Comparison of ENCODE assay signal across 9 cellular contexts in genomic region chr19:54470991-54471782, GRCh38. TPM values are rescaled to one million over a fixed set of nuclear protein-coding genes. Genes with fewer than 3 reads are reported as not detected.
A peak's percentile ranks its signal among the peaks of the same experiment; 100 is the strongest.
DNase-seq lines count a peak whose midpoint lies in the region; ATAC-seq and TF ChIP-seq lines count a peak whose summit lies in the region.
"Had no signal": no experiment of that assay in that cellular context is flagged by ENCODE, and none has a peak within 500 bp of the region (broad histone marks: within the 10 kb centered on the region; RNA-seq: fewer than 3 reads in every experiment).

No MANE protein-coding gene starts in this region.

- intact Hi-C loops in right cardiac atrium (cut with DNase I) = loop anchor here in 1 of 4 donors (10.0 kb wide), 1 partner anchor 204 kb away; no protein-coding TSS in a partner anchor
- intact Hi-C loops in prostate gland (cut with DNase I) = no loop called here

- H3K4me3 ChIP-seq in adipocyte (ENCODE audit: low read length) = peak overlapping the region; percentile 75
- H3K4me3 ChIP-seq in right cardiac atrium (ENCODE audit: low read length) = peak overlapping the region; percentile 45
- H3K4me3 ChIP-seq in prostate gland = peak overlapping the region; percentile 55 to 69

- peaks cover 13% of the 10 kb centered on the region for H3K4me1 ChIP-seq in ES-I3 (ENCODE audit: insufficient read depth, low read length)
- peaks cover 16% of the 10 kb centered on the region for H3K4me1 ChIP-seq in adipocyte (ENCODE audit: control insufficient read depth, insufficient read depth, low read length)
- H3K4me1 ChIP-seq in right cardiac atrium (ENCODE audit: control insufficient read depth, insufficient read depth, low read length) = peaks cover 5% of the 10 kb centered on the region
- peaks cover 7% of the 10 kb centered on the region for H3K4me1 ChIP-seq in prostate gland (replicated peaks)

- H3K9me3 ChIP-seq in ES-I3 (ENCODE audit: control insufficient read depth, insufficient read depth, low read length) (no peaks in the 10 kb centered on the region), adipocyte (ENCODE audit: control insufficient read depth, low read length) (no peaks in the 10 kb centered on the region), right cardiac atrium (ENCODE audit: control insufficient read depth, low read length) (no peaks in the 10 kb centered on the region), prostate gland (no peaks in the 10 kb centered on the region)

- peaks cover 4% of the 10 kb centered on the region for H3K27me3 ChIP-seq in adipocyte (replicated peaks; ENCODE audit: control insufficient read depth, insufficient read depth, low read length)
- no peaks in the 10 kb centered on the region for H3K27me3 ChIP-seq in right cardiac atrium (ENCODE audit: control insufficient read depth, insufficient read depth)
- no peaks in the 10 kb centered on the region for H3K27me3 ChIP-seq in prostate gland (replicated peaks; ENCODE audit: insufficient read depth)

- H3K36me3 ChIP-seq in ES-I3 (ENCODE audit: insufficient read depth, low read length) (no peaks in the 10 kb centered on the region), adipocyte (ENCODE audit: control insufficient read depth, insufficient read depth, low read length, severe bottlenecking) (no peaks in the 10 kb centered on the region), prostate gland (no peaks in the 10 kb centered on the region)

- peak; percentile 16 for TF ChIP-seq POLR2A in prostate gland (IDR thresholded peaks at IDR 0.05)

- H3K27ac ChIP-seq in right cardiac atrium (ENCODE audit: low read length) (peak overlapping the region; percentile 58), prostate gland (peak overlapping the region; percentile 96 to 98)

- TF ChIP-seq CTCF in prostate gland (IDR thresholded peaks at IDR 0.05) = peak in 1 of 4 experiments; percentile 4

- DNase-seq in adipocyte (ENCODE audit: low read depth) (peak; percentile 30), right cardiac atrium (peak; percentile 72 to 86 (median 85)), prostate gland (ENCODE audit: low spot score) (no peak), NCI-H146 treated with DMSO at 0.1 percent for 48 hours (lab: John Stamatoyannopoulos, UW; ENCODE audit: unreplicated experiment) (no peak), NCI-H1105 treated with DMSO at 0.1 percent for 48 hours (lab: John Stamatoyannopoulos, UW) (no peak)
- no peak for DNase-seq in stimulated activated CD4-positive, alpha-beta T cell treated with anti-CD3 and anti-CD28 coated beads, Interleukin-4, amount 100 ng/mL, for 4 hours

- peak; percentile 57 to 60 for ATAC-seq in right cardiac atrium
- no peak for ATAC-seq in HG03196 (IDR thresholded peaks at IDR 0.05; ENCODE audit: unreplicated experiment)
- ATAC-seq: HCT116 had no signal

- WGBS in right cardiac atrium = 2% methylated on average over 60 of the region's 60 CpGs
- 1% methylated on average over 56 of the region's 60 CpGs for WGBS in prostate gland

- H3K9ac ChIP-seq in ES-I3 (ENCODE audit: low read depth, low read length) = peak overlapping the region; percentile 57
- H3K9ac ChIP-seq in adipocyte (ENCODE audit: low read length) = peak overlapping the region; percentile 62

RNA-seq across cellular contexts. Expression of gene CDC42EP5, which starts 1.9 kb away (rescaled TPM):
- total RNA-seq in right cardiac atrium (10 to 100 TPM; 10.4 to 22.5 (median 12.8) TPM), prostate gland (100 to 1,000 TPM; 102 to 193 TPM)
- polyA plus RNA-seq in right cardiac atrium = 10.8 TPM

RNA-seq across cellular contexts. Expression of gene LENG9, which starts 7.6 kb away (rescaled TPM):
- total RNA-seq in right cardiac atrium (1 to 10 TPM; 2.1 to 4.1 (median 2.7) TPM), prostate gland (10 to 100 TPM; 18.6 to 22.2 TPM)
- polyA plus RNA-seq in right cardiac atrium = 2.3 TPM

RNA-seq across cellular contexts. Expression of gene LENG8, which starts 22.2 kb away (rescaled TPM):
- 10 to 100 TPM; 66.2 to 87.4 (median 71.4) TPM for total RNA-seq in right cardiac atrium
- polyA plus RNA-seq in right cardiac atrium = 77.5 TPM
- total RNA-seq in prostate gland = 100 to 1,000 TPM; 111 to 292 TPM

RNA-seq across cellular contexts. Expression of gene LAIR2, which starts 31.4 kb away (rescaled TPM):
- total RNA-seq in right cardiac atrium (not detected), prostate gland (not detected)
- not detected for polyA plus RNA-seq in right cardiac atrium

RNA-seq across cellular contexts. Expression of gene TTYH1, which starts 55.9 kb away (rescaled TPM):
- 1 to 10 TPM; 2.4 to 3.0 (median 2.9) TPM for total RNA-seq in right cardiac atrium
- 3.6 TPM for polyA plus RNA-seq in right cardiac atrium
- 100 to 1,000 TPM in 1 of 2 donors, 1 to 10 TPM in 1; 1.8 to 136 TPM for total RNA-seq in prostate gland

Comparison
In these comparisons a context has a peak if more than half of its experiments do, and no peak if none do; other contexts are left out.
1. DNase-seq: peak in adipocyte (single experiment) and right cardiac atrium (3 of 3); none in prostate gland (single experiment), NCI-H146 treated with DMSO at 0.1 percent for 48 hours (single experiment), NCI-H1105 treated with DMSO at 0.1 percent for 48 hours (single experiment) and stimulated activated CD4-positive, alpha-beta T cell treated with anti-CD3 and anti-CD28 coated beads, Interleukin-4, amount 100 ng/mL, for 4 hours (0 of 2).
2. RNA of gene CDC42EP5, which starts 1.9 kb away (total RNA-seq): 102 to 193 TPM in prostate gland; 10.4 to 22.5 TPM in right cardiac atrium; every median in the first group is over 4 times any median in the second.
3. Peak in every context shown above with its lines, with median percentiles within 50 percentile points of each other: H3K4me3 ChIP-seq.